Comparison of ENCODE assay signal across 27 cellular contexts in the genomic region with DNA sequence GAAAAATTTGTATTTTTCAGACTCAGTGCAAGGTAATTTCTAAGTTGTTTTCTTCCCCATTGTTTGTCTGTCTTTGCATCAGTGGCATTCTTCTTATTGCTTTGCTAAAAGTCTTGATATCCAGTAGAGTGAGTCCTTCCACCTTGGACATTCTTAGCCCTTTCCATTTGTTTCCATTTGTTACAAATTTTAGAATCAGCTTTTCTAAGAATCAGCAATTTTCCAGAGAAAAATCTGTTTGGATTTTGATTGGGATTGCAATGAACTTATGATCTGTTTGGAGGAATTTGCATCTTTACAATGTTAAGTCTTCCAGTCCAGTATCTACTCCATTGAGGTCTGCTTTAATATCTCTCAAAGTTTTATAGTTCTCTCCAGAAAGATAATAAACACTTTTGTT. TPM values are rescaled to one million over a fixed set of nuclear protein-coding genes. Genes with fewer than 3 reads are reported as not detected.
"Had no signal": no experiment of that assay in that cellular context is flagged by ENCODE, and none has a peak within 500 bp of the region (broad histone marks: within the 10 kb centered on the region; RNA-seq: fewer than 3 reads in every experiment).

No MANE protein-coding gene starts in this region.

- H3K4me3 ChIP-seq: MG63 had no signal

- H3K4me2 ChIP-seq: KMS-11, SK-N-SH had no signal

- H3K4me3 Mint-ChIP-seq: T-cell had no signal

- H3K9ac ChIP-seq: KMS-11, SK-N-SH had no signal

- H3K27me3 Mint-ChIP-seq: T-cell had no signal

- H3K27ac ChIP-seq: KMS-11, RWPE1 had no signal

- H3K27me3 ChIP-seq: MG63 had no signal

- H3K9me3 ChIP-seq: MG63, SK-N-SH had no signal

- H3K9me2 ChIP-seq: SK-N-SH had no signal

- ATAC-seq: Panc1, PC-3, T-cell had no signal

- H3K9me3 Mint-ChIP-seq: T-cell had no signal

- DNase-seq: IMR-90; Kasumi-1; MG63; NCI-H1092; NCI-H1105 treated with DMSO at 0.1 percent for 48 hours; NCI-H1417 treated with DMSO at 0.1 percent for 48 hours; NCI-H187; NCI-H2029; NCI-H2081 treated with DMSO at 0.1 percent for 48 hours; NCI-H2171; NCI-H226; NCI-H446; NCI-H510A; NCI-H524 treated with DMSO at 0.1 percent for 48 hours; NCI-H69; NCI-H774; NK-92 treated with Interleukin-12 subunit alpha and Interleukin-12 subunit beta, amount 100 ng/mL, for 24 hours; PC-3; SHP77; SK-N-SH; SW 1271; T-cell had no signal

RNA-seq across cellular contexts. Expression of gene LRRN4, which starts 36.4 kb away (rescaled TPM):
- total RNA-seq: OCI-LY7, SK-MEL-5 had no signal
